In genomic region chr11:71748965-71749645, GRCh38 we compare ENCODE assay signal across 8 cellular contexts.
DNase-seq lines count a peak whose midpoint lies in the region; ATAC-seq, FAIRE-seq and TF ChIP-seq lines count a peak whose summit lies in the region.
"Not testable (repeated sequence)": the region's sequence is repeated elsewhere in the genome, so short reads cannot be mapped to it uniquely, and the experiment has no call there.

No MANE protein-coding gene starts in this region.

- CTCF ChIA-PET in Calu3 (lab: Charles Lee); PC-3 (lab: Charles Lee): not testable (repeated sequence)
- CTCF ChIA-PET in WTC11 (lab: Charles Lee), result interaction anchor here (1.2 to 1.7 kb wide), 3 partner anchors 37 to 110 kb away, joined by 3 to 8 read pairs (median 7); no protein-coding TSS in a partner anchor

- peaks cover 13% of the 10 kb centered on the region for H3K4me1 Mint-ChIP-seq in Calu3 (ENCODE audit: low read depth, unreplicated experiment)
- peaks cover 52% of the 10 kb centered on the region for H3K4me1 Mint-ChIP-seq in WTC11

- intact Hi-C loops in Calu3 (cut with micrococcal nuclease; ENCODE audit: unreplicated experiment); PC-3 (cut with micrococcal nuclease): not testable (repeated sequence)

- H4K20me1 ChIP-seq in PC-3 (ENCODE audit: low read length), result not testable (repeated sequence)

- H3K4me2 ChIP-seq in PC-3 (ENCODE audit: low read length), result not testable (repeated sequence)

- not testable (repeated sequence) for H3K9me2 ChIP-seq in PC-3 (replicated peaks; ENCODE audit: low read length)

- BruUV-seq in Calu3 (replicated peaks; lab: Mats Ljungman, UMichigan); PC-3 (replicated peaks; lab: Mats Ljungman, UMichigan): not testable (repeated sequence)

- POLR2A ChIA-PET in PC-3 (lab: Charles Lee; ENCODE audit: unreplicated experiment); WTC11 (lab: Charles Lee): not testable (repeated sequence)

- not testable (repeated sequence) for H3K79me2 ChIP-seq in PC-3 (ENCODE audit: low read length)

- not testable (repeated sequence) for H2AFZ ChIP-seq in PC-3 (ENCODE audit: low read length)

- H3K4me3 Mint-ChIP-seq in Calu3 (ENCODE audit: low read depth, unreplicated experiment); WTC11: not testable (repeated sequence)

- not testable (repeated sequence) for FAIRE-seq in small intestine (lab: Jason Lieb, UNC)

- ATAC-seq in PC-3, WTC11: not testable (repeated sequence)

- H3K27me3 Mint-ChIP-seq in Calu3 (ENCODE audit: unreplicated experiment), result peaks cover 55% of the 10 kb centered on the region
- not testable (repeated sequence) for H3K27me3 Mint-ChIP-seq in WTC11 (ENCODE audit: low read depth)

- not testable (repeated sequence) for H3K9me3 ChIP-seq in HUES6 (ENCODE audit: control insufficient read depth, insufficient read depth, low read depth, low read length); PC-3 (ENCODE audit: low read length); small intestine (ENCODE audit: control insufficient read depth, low read depth)

- peak overlapping the region; percentile 71; the same call in 1 of the 2 replicates for H3K27ac ChIP-seq in HUES6 (ENCODE audit: low read depth, low read length)
- not testable (repeated sequence) for H3K27ac ChIP-seq in PC-3 (ENCODE audit: low read length)
- peak overlapping the region; percentile 32 to 62 for H3K27ac ChIP-seq in small intestine (ENCODE audit: low read depth in 1 of 2, low read length in 1 of 2)

- H3K36me3 ChIP-seq in HUES6 (ENCODE audit: control insufficient read depth, insufficient read depth, low read length); PC-3 (ENCODE audit: low read depth, low read length); small intestine (ENCODE audit: control insufficient read depth in 2 of 2, insufficient read depth in 2 of 2, low read length in 2 of 2): not testable (repeated sequence)

- H3K27ac Mint-ChIP-seq in Calu3 (ENCODE audit: unreplicated experiment), result not testable (repeated sequence)
- peak overlapping the region; percentile 66 for H3K27ac Mint-ChIP-seq in WTC11

- not testable (repeated sequence) for TF ChIP-seq CTCF in Calu3 (IDR thresholded peaks at IDR 0.05; ENCODE audit: unreplicated experiment); WTC11 (IDR thresholded peaks at IDR 0.05); cardiac fibroblast (IDR thresholded peaks at IDR 0.05; ENCODE audit: low read depth, low read length); fibroblast of pulmonary artery (IDR thresholded peaks at IDR 0.05; ENCODE audit: low read length, missing control alignments)
- 0 out of 2 replicates have a peak, but pooled peaks have one; percentile 25 for TF ChIP-seq CTCF in PC-3 (conservative IDR thresholded peaks at IDR 0.05; ENCODE audit: low read depth, low read length)

- not testable (repeated sequence) for H3K4me3 ChIP-seq in HUES6 (ENCODE audit: low read depth, low read length); PC-3 (ENCODE audit: low read length); cardiac fibroblast (replicated peaks in 1 of 2; ENCODE audit: low read depth in 2 of 2, low read length in 2 of 2); fibroblast of pulmonary artery (replicated peaks; ENCODE audit: low read depth, low read length); small intestine (ENCODE audit: low read depth in 1 of 2, low read length in 2 of 2)

- DNase-seq in Calu3, result peak; percentile 4
- DNase-seq in PC-3; WTC11 (ENCODE audit: low spot score): not testable (repeated sequence)
- peak; percentile 21 to 29 for DNase-seq in cardiac fibroblast (ENCODE audit: low read depth in 2 of 2)
- peak; percentile 4 for DNase-seq in fibroblast of pulmonary artery (ENCODE audit: low read depth)
- peak; percentile 21 for DNase-seq in kidney tubule cell (ENCODE audit: low spot score)
- DNase-seq in small intestine, result peak; percentile 53

- not testable (repeated sequence) for H3K9me3 Mint-ChIP-seq in Calu3 (ENCODE audit: low read depth, unreplicated experiment); WTC11

- H3K4me1 ChIP-seq in HUES6 (ENCODE audit: control insufficient read depth, insufficient read depth, low read length), result peaks cover 25% of the 10 kb centered on the region
- not testable (repeated sequence) for H3K4me1 ChIP-seq in PC-3 (ENCODE audit: insufficient read depth, low read length); small intestine (ENCODE audit: control insufficient read depth in 2 of 2, insufficient read depth in 1 of 2, low read depth in 1 of 2, low read length in 1 of 2)

- 8 to 19% (median 16%) methylated on average over 14 of the region's 14 CpGs for WGBS in small intestine, 3 donors

- H3K9ac ChIP-seq in HUES6 (ENCODE audit: low read length), result peak overlapping the region; percentile 33
- not testable (repeated sequence) for H3K9ac ChIP-seq in PC-3 (ENCODE audit: low read length)

- not testable (repeated sequence) for H3F3A ChIP-seq in PC-3 (ENCODE audit: low read length, unreplicated experiment)

- H3K27me3 ChIP-seq in HUES6 (ENCODE audit: control insufficient read depth, insufficient read depth, low read length); PC-3 (ENCODE audit: low read length); small intestine (ENCODE audit: control insufficient read depth in 2 of 2, insufficient read depth in 2 of 2, low read length in 2 of 2): not testable (repeated sequence)

- H3K36me3 Mint-ChIP-seq in Calu3 (ENCODE audit: insufficient read depth, unreplicated experiment); WTC11: not testable (repeated sequence)
